ENCODE assay signal across 33 cellular contexts in genomic region chr12:30187426-30187825, GRCh38.
DNase-seq lines count a peak whose midpoint lies in the region; ATAC-seq, FAIRE-seq and TF ChIP-seq lines count a peak whose summit lies in the region.
"Had no signal": no experiment of that assay in that cellular context is flagged by ENCODE, and none has a peak within 500 bp of the region (broad histone marks: within the 10 kb centered on the region; RNA-seq: fewer than 3 reads in every experiment).

No MANE protein-coding gene starts in this region.

- no peak for TF ChIP-seq CTCF in HepG2 (CRISPR knock-in tag; IDR thresholded peaks at IDR 0.05)
- TF ChIP-seq CTCF in right lobe of liver (IDR thresholded peaks at IDR 0.05): no peak
- TF ChIP-seq CTCF in A549 (IDR thresholded peaks at IDR 0.05): no peak
- TF ChIP-seq CTCF in IMR-90 (conservative IDR thresholded peaks at IDR 0.05; ENCODE audit: low read depth, low read length): no peak
- TF ChIP-seq CTCF in K562 (IDR thresholded peaks at IDR 0.05 in 2 of 3, conservative IDR thresholded peaks at IDR 0.05 in 1 of 3; ENCODE audit: insufficient read depth in 2 of 3, low read depth in 1 of 3, low read length in 3 of 3): no peak

- H3K18ac ChIP-seq in IMR-90 (ENCODE audit: low read depth, low read length): no peak overlapping the region

- no peak overlapping the region for H3K14ac ChIP-seq in IMR-90 (replicated peaks; ENCODE audit: low read depth, low read length)

- H3K9me1 ChIP-seq in IMR-90 (ENCODE audit: insufficient read depth, low read length): no peaks in the 10 kb centered on the region
- H3K9me1 ChIP-seq in K562 (ENCODE audit: control insufficient read depth, insufficient read depth, low read length): no peaks in the 10 kb centered on the region

- no peak overlapping the region for H2BK5ac ChIP-seq in IMR-90 (ENCODE audit: low read depth, low read length, poor library complexity, severe bottlenecking)

- H4K5ac ChIP-seq in IMR-90 (ENCODE audit: low read depth, low read length): no peak overlapping the region

- H3K79me2 ChIP-seq in HepG2 (ENCODE audit: insufficient read depth, low read length) (no peaks in the 10 kb centered on the region), K562 (ENCODE audit: control insufficient read depth, insufficient read depth, low read length) (no peaks in the 10 kb centered on the region)

- H3K23ac ChIP-seq in IMR-90 (ENCODE audit: low read depth, low read length): no peak overlapping the region

- in situ Hi-C loops in HepG2 (cut with HindIII; ENCODE audit: extremely low pct_ligation_motif_present, low pct_unique_long_range_greater_than_20kb): no loop called here
- in situ Hi-C loops in IMR-90 (cut with MboI; ENCODE audit: low sequenced_read_pairs): no loop called here
- in situ Hi-C loops in K562 (cut with MboI): loop anchor here (25.0 kb wide), 1 partner anchor 625 kb away; no protein-coding TSS in a partner anchor

- H2BK15ac ChIP-seq in IMR-90 (ENCODE audit: low read depth, low read length): no peak overlapping the region

- POLR2A ChIA-PET in HepG2 (lab: Yijun Ruan, JAX) (no interaction called here), A549 (lab: Yijun Ruan, JAX) (no interaction called here), IMR-90 (lab: Charles Lee; ENCODE audit: unreplicated experiment) (no interaction called here), K562 (lab: Yijun Ruan, JAX) (interaction anchor here (1.0 kb wide), 1 partner anchor 16 kb away, joined by 4 read pairs; no protein-coding TSS in a partner anchor)

- no peak overlapping the region for H3K4me3 ChIP-seq in HepG2 (replicated peaks in 1 of 3; ENCODE audit: insufficient read depth in 1 of 3, low read depth in 2 of 3, low read length in 3 of 3)
- H3K4me3 ChIP-seq in right lobe of liver: no peak overlapping the region
- no peak overlapping the region for H3K4me3 ChIP-seq in A549
- no peak overlapping the region for H3K4me3 ChIP-seq in IMR-90 (ENCODE audit: insufficient read depth, low read depth, low read length)
- no peak overlapping the region for H3K4me3 ChIP-seq in K562
- H3K4me3 ChIP-seq: BLaER1; BLaER1 treated with 17β-estradiol and CSF1 and Interleukin-3, amounts not matched to agents 10 nM and 100 nM had no signal

- no peaks in the 10 kb centered on the region for H3K79me1 ChIP-seq in IMR-90 (ENCODE audit: low read depth in 1 of 2, low read length in 2 of 2)

- TF ChIP-seq EP300 in HepG2 (IDR thresholded peaks at IDR 0.05; ENCODE audit: low read depth in 2 of 2, low read length in 2 of 2) (no peak), HepG2 (CRISPR knock-in tag; IDR thresholded peaks at IDR 0.05; ENCODE audit: borderline replicate concordance) (no peak), A549 (IDR thresholded peaks at IDR 0.05) (no peak), K562 (IDR thresholded peaks at IDR 0.05; ENCODE audit: low read length) (no peak)

- no peak overlapping the region for H3K4me2 ChIP-seq in HepG2 (ENCODE audit: low read depth, low read length)
- no peak overlapping the region for H3K4me2 ChIP-seq in A549
- no peak overlapping the region for H3K4me2 ChIP-seq in IMR-90 (ENCODE audit: low read depth, low read length)
- no peak overlapping the region for H3K4me2 ChIP-seq in K562 (ENCODE audit: insufficient read depth, low read length)
- H3K4me2 ChIP-seq: BLaER1; BLaER1 treated with 17β-estradiol and CSF1 and Interleukin-3, amounts not matched to agents 10 nM and 100 nM had no signal

- H3K27me3 ChIP-seq in HepG2 (ENCODE audit: control insufficient read depth in 1 of 2, insufficient read depth in 2 of 2, low read length in 2 of 2) (no peaks in the 10 kb centered on the region), right lobe of liver (no peaks in the 10 kb centered on the region), IMR-90 (ENCODE audit: control insufficient read depth, insufficient read depth, low read length) (no peaks in the 10 kb centered on the region), K562 (ENCODE audit: control insufficient read depth in 2 of 2, insufficient read depth in 2 of 2, low read length in 2 of 2) (no peaks in the 10 kb centered on the region)
- H3K27me3 ChIP-seq: BE2C; BLaER1; BLaER1 treated with 17β-estradiol and CSF1 and Interleukin-3, amounts not matched to agents 10 nM and 100 nM had no signal

- DNase-seq in HepG2 (ENCODE audit: low spot score) (no peak), right lobe of liver (no peak), A549 (ENCODE audit: low read depth in 1 of 2, low spot score in 1 of 2) (no peak), IMR-90 (no peak), K562 (ENCODE audit: extremely low read depth in 1 of 4, low spot score in 3 of 4) (no peak), EL (no peak), NCI-H524 treated with DMSO at 0.1 percent for 48 hours (lab: John Stamatoyannopoulos, UW) (no peak)
- DNase-seq: 8988T; ACHN; AML-193; BE2C; C1 segment of cervical spinal cord; Caco-2; Calu3; CD4-positive, alpha-beta memory T cell; CD4-positive, alpha-beta T cell; CD4-positive, CD25-positive, alpha-beta regulatory T cell; CD8-positive, alpha-beta memory T cell; CD8-positive, alpha-beta T cell; COR-L47; DMS 273 treated with DMSO at 0.1 percent for 48 hours; DMS153; DMS53; DMS79; DMS79 treated with DMSO at 0.1 percent for 48 hours; DND-41 had no signal

- H3K9ac ChIP-seq in HepG2 (ENCODE audit: insufficient read depth, low read depth, low read length) (no peak overlapping the region), IMR-90 (ENCODE audit: low read depth, low read length) (no peak overlapping the region), K562 (ENCODE audit: insufficient read depth in 1 of 2, low read depth in 2 of 2, low read length in 2 of 2) (no peak overlapping the region)
- H3K9ac ChIP-seq: BLaER1; BLaER1 treated with 17β-estradiol and CSF1 and Interleukin-3, amounts not matched to agents 10 nM and 100 nM had no signal

- no peak overlapping the region for H2AK9ac ChIP-seq in IMR-90 (replicated peaks; ENCODE audit: low read depth, low read length, poor library complexity)

- H2BK120ac ChIP-seq in IMR-90 (ENCODE audit: low read depth, low read length): no peak overlapping the region

- H3K9me3 ChIP-seq in HepG2 (ENCODE audit: low read length) (no peaks in the 10 kb centered on the region), right lobe of liver (no peaks in the 10 kb centered on the region), A549 (no peaks in the 10 kb centered on the region), IMR-90 (ENCODE audit: control insufficient read depth, insufficient read depth, low read length) (no peaks in the 10 kb centered on the region), K562 (replicated peaks; ENCODE audit: control insufficient read depth, insufficient read depth, low read depth, low read length) (no peaks in the 10 kb centered on the region)
- H3K9me3 ChIP-seq: BE2C, BLaER1, Caco-2 had no signal

- no peak overlapping the region for H4K8ac ChIP-seq in IMR-90 (ENCODE audit: low read depth in 2 of 2, low read length in 2 of 2)

- H4K91ac ChIP-seq in IMR-90 (ENCODE audit: insufficient read depth, low read depth, low read length): no peak overlapping the region

- dilution Hi-C loops in IMR-90 (cut with HindIII; ENCODE audit: low sequenced_read_pairs, unreplicated experiment): no loop called here

- TF ChIP-seq POLR2A in HepG2 (IDR thresholded peaks at IDR 0.05; ENCODE audit: insufficient read depth in 1 of 2, low read depth in 2 of 2, low read length in 2 of 2) (no peak), right lobe of liver (IDR thresholded peaks at IDR 0.05) (no peak), A549 (IDR thresholded peaks at IDR 0.05; ENCODE audit: low read length) (no peak), IMR-90 (IDR thresholded peaks at IDR 0.05; ENCODE audit: low read depth, low read length) (no peak), K562 (conservative IDR thresholded peaks at IDR 0.05) (no peak)

- no peaks in the 10 kb centered on the region for H3K36me3 ChIP-seq in HepG2 (replicated peaks in 1 of 2; ENCODE audit: control insufficient read depth in 1 of 2, insufficient read depth in 2 of 2, low read length in 2 of 2)
- H3K36me3 ChIP-seq in right lobe of liver: no peaks in the 10 kb centered on the region
- H3K36me3 ChIP-seq in IMR-90 (ENCODE audit: control insufficient read depth, insufficient read depth, low read length): no peaks in the 10 kb centered on the region
- H3K36me3 ChIP-seq in K562 (ENCODE audit: control insufficient read depth, insufficient read depth, low read length): no peaks in the 10 kb centered on the region
- H3K36me3 ChIP-seq: BE2C; BLaER1; BLaER1 treated with 17β-estradiol and CSF1 and Interleukin-3, amounts not matched to agents 10 nM and 100 nM had no signal

- no peak overlapping the region for H2BK20ac ChIP-seq in IMR-90 (ENCODE audit: low read depth, low read length)

- WGBS in HepG2 (ENCODE audit: low lambda C conversion rate): 0% methylated on average over 2 of the region's 2 CpGs
- 65% methylated on average over 2 of the region's 2 CpGs for WGBS in right lobe of liver (ENCODE audit: insufficient coverage, low coverage, low lambda C conversion rate, missing lambda C conversion rate)
- 6% methylated on average over 2 of the region's 2 CpGs for WGBS in A549 (ENCODE audit: missing lambda C conversion rate)
- no CpG with 5 or more reads among the region's 2 CpGs for WGBS in IMR-90 (ENCODE audit: extremely low coverage in 2 of 2, insufficient read length in 1 of 2), 2 experiments
- WGBS in K562 (ENCODE audit: insufficient coverage, low coverage, missing lambda C conversion rate): 0% methylated on average over 2 of the region's 2 CpGs

- intact Hi-C loops in HepG2 (cut with micrococcal nuclease; ENCODE audit: unreplicated experiment): no loop called here
- intact Hi-C loops in right lobe of liver (cut with DNase I): no loop called here
- intact Hi-C loops in IMR-90 (cut with micrococcal nuclease): no loop called here
- intact Hi-C loops in K562 (cut with micrococcal nuclease): no loop called here

- H3K27ac ChIP-seq in HepG2 (ENCODE audit: extremely low read length, insufficient read depth, low read length) (no peak overlapping the region), right lobe of liver (no peak overlapping the region), A549 (no peak overlapping the region), IMR-90 (ENCODE audit: insufficient read depth, low read length) (no peak overlapping the region), K562 (ENCODE audit: extremely low read depth, low read depth, low read length) (no peak overlapping the region)
- H3K27ac ChIP-seq: 22Rv1; BLaER1; BLaER1 treated with 17β-estradiol and CSF1 and Interleukin-3, amounts not matched to agents 10 nM and 100 nM; C4-2B had no signal

- FAIRE-seq in HepG2 (lab: Jason Lieb, UNC): no peak
- FAIRE-seq in A549 (lab: Jason Lieb, UNC): no peak
- no peak for FAIRE-seq in K562 (lab: Jason Lieb, UNC)
- FAIRE-seq: A204.1, D721Med had no signal

- H4K20me1 ChIP-seq in HepG2 (ENCODE audit: insufficient read depth, low read length) (no peaks in the 10 kb centered on the region), IMR-90 (ENCODE audit: insufficient read depth, low read length) (no peaks in the 10 kb centered on the region), K562 (replicated peaks; ENCODE audit: control insufficient read depth, insufficient read depth, low read length) (no peaks in the 10 kb centered on the region)
- H4K20me1 ChIP-seq: BLaER1; BLaER1 treated with 17β-estradiol and CSF1 and Interleukin-3, amounts not matched to agents 10 nM and 100 nM had no signal

- H2AFZ ChIP-seq in HepG2 (ENCODE audit: low read length) (no peak overlapping the region), IMR-90 (replicated peaks; ENCODE audit: low read length, poor library complexity) (no peak overlapping the region), K562 (ENCODE audit: low read depth, low read length) (no peak overlapping the region)

- no peak for TF ChIP-seq RAD21 in HepG2 (CRISPR knock-in tag; IDR thresholded peaks at IDR 0.05)
- TF ChIP-seq RAD21 in A549 (conservative IDR thresholded peaks at IDR 0.05 in 1 of 2, IDR thresholded peaks at IDR 0.05 in 1 of 2): no peak
- no peak for TF ChIP-seq RAD21 in IMR-90 (IDR thresholded peaks at IDR 0.05; ENCODE audit: low read length)
- no peak for TF ChIP-seq RAD21 in K562 (CRISPR knock-in tag; conservative IDR thresholded peaks at IDR 0.05 in 1 of 2, IDR thresholded peaks at IDR 0.05 in 1 of 2)

- no peak overlapping the region for H2AK5ac ChIP-seq in IMR-90 (ENCODE audit: low read depth, low read length)

- H3K56ac ChIP-seq in IMR-90 (ENCODE audit: extremely low read depth, insufficient read depth, low read length): no peak overlapping the region

- H3K4ac ChIP-seq in IMR-90 (ENCODE audit: low read depth, low read length): no peak overlapping the region

- no TSS peak for BruUV-seq in HepG2 (replicated peaks; lab: Mats Ljungman, UMichigan)
- no TSS peak for BruUV-seq in IMR-90 (replicated peaks; lab: Mats Ljungman, UMichigan)
- no TSS peak for BruUV-seq in K562 (replicated peaks; lab: Mats Ljungman, UMichigan)

- ATAC-seq in HepG2: no peak
- ATAC-seq in right lobe of liver: no peak
- ATAC-seq in A549: no peak
- ATAC-seq in IMR-90 (ENCODE audit: low read depth): no peak
- no peak for ATAC-seq in K562
- no peak for ATAC-seq in HG02870 (IDR thresholded peaks at IDR 0.05; ENCODE audit: unreplicated experiment)
- ATAC-seq: CD8-positive, alpha-beta T cell had no signal

- CTCF ChIA-PET in HepG2 (lab: Yijun Ruan, JAX; ENCODE audit: low intra/inter-chr PET ratio, low total read pairs): no interaction called here
- CTCF ChIA-PET in A549 (lab: Yijun Ruan, JAX): no interaction called here
- CTCF ChIA-PET in IMR-90 (lab: Yijun Ruan, JAX): no interaction called here
- CTCF ChIA-PET in K562 (lab: Yijun Ruan, JAX; ENCODE audit: low intra/inter-chr PET ratio): no interaction called here

- H3K4me1 ChIP-seq in HepG2 (ENCODE audit: insufficient read depth, low read length): no peaks in the 10 kb centered on the region
- H3K4me1 ChIP-seq in right lobe of liver: no peaks in the 10 kb centered on the region
- H3K4me1 ChIP-seq in A549: no peaks in the 10 kb centered on the region
- H3K4me1 ChIP-seq in IMR-90 (ENCODE audit: control insufficient read depth, insufficient read depth, low read length): no peaks in the 10 kb centered on the region
- H3K4me1 ChIP-seq in K562 (replicated peaks in 1 of 2; ENCODE audit: control insufficient read depth in 2 of 2, insufficient read depth in 2 of 2, low read length in 2 of 2): no peaks in the 10 kb centered on the region
- H3K4me1 ChIP-seq: BLaER1; BLaER1 treated with 17β-estradiol and CSF1 and Interleukin-3, amounts not matched to agents 10 nM and 100 nM had no signal

Comparison
In these comparisons a context has a peak if more than half of its experiments do, and no peak if none do; other contexts are left out.
1. Of the 241 proteins assayed by ChIP-seq in both HepG2 and K562: peak only in HepG2: RAD51; only in K562: TFE3; in both: none; in neither: 238; mixed calls (peak in some experiments, not most) for 1.